In genomic region chr1:183139281-183139942, GRCh38 we compare ENCODE assay signal across 12 cellular contexts. TPM values are rescaled to one million over a fixed set of nuclear protein-coding genes. Genes with fewer than 3 reads are reported as not detected.
A peak's percentile ranks its signal among the peaks of the same experiment; 100 is the strongest.
DNase-seq lines count a peak whose midpoint lies in the region; ATAC-seq and TF ChIP-seq lines count a peak whose summit lies in the region.
"Had no signal": no experiment of that assay in that cellular context is flagged by ENCODE, and none has a peak within 500 bp of the region (broad histone marks: within the 10 kb centered on the region; RNA-seq: fewer than 3 reads in every experiment).

No MANE protein-coding gene starts in this region.

- no peaks in the 10 kb centered on the region for H3K4me1 Mint-ChIP-seq in activated naive CD4-positive, alpha-beta T cell treated with anti-CD3 and anti-CD28 coated beads, Interleukin-2, amount 10 ng/mL, durations not matched to agents 7 days and 5 days
- H3K4me1 Mint-ChIP-seq: WTC11 had no signal

- H3K9me3 Mint-ChIP-seq in activated naive CD4-positive, alpha-beta T cell treated with anti-CD3 and anti-CD28 coated beads, Interleukin-2, amount 10 ng/mL, durations not matched to agents 7 days and 5 days: no peaks in the 10 kb centered on the region
- H3K9me3 Mint-ChIP-seq: WTC11 had no signal

- DNase-seq in ELR (ENCODE audit: low read depth) (peak; percentile 80), PC-9 (peak in 1 of 2 experiments; percentile 83), psoas muscle (no peak), DMS79 (lab: John Stamatoyannopoulos, UW) (no peak)
- DNase-seq in activated naive CD4-positive, alpha-beta T cell treated with anti-CD3 and anti-CD28 coated beads, Interleukin-2, amount 10 ng/mL, durations not matched to agents 7 days and 5 days: no peak
- DNase-seq in stimulated activated CD8-positive, alpha-beta memory T cell treated with anti-CD3 and anti-CD28 coated beads, Interleukin-4, amount 100 ng/mL, for 48 hours: no peak
- DNase-seq: adrenal gland; NCI-H226; stimulated activated CD4-positive, alpha-beta T cell treated with anti-CD3 and anti-CD28 coated beads, Interleukin-1b, Interleukin-23, amount 100 ng/mL, for 48 hours had no signal

- CTCF ChIA-PET in PC-9 (lab: Charles Lee): interaction anchor here (0.7 kb wide), 1 partner anchor 24 kb away, joined by 3 read pairs; no protein-coding TSS in a partner anchor
- CTCF ChIA-PET in activated naive CD4-positive, alpha-beta T cell treated with anti-CD3 and anti-CD28 coated beads, Interleukin-2, amount 10 ng/mL, durations not matched to agents 7 days and 5 days (lab: Charles Lee): no interaction called here

- ATAC-seq in psoas muscle: peak in 1 of 4 donors; percentile 37
- no peak for ATAC-seq in GM19328 (IDR thresholded peaks at IDR 0.05; ENCODE audit: unreplicated experiment)
- ATAC-seq: WTC11 had no signal

- no TSS peak for BruUV-seq in PC-9 (replicated peaks; lab: Mats Ljungman, UMichigan)

- H3K27me3 ChIP-seq in PC-9 (ENCODE audit: insufficient read depth, low read depth) (no peaks in the 10 kb centered on the region), esophagus (ENCODE audit: control insufficient read depth in 1 of 2, insufficient read depth in 2 of 2, low read length in 2 of 2) (no peaks in the 10 kb centered on the region), psoas muscle (ENCODE audit: insufficient read depth in 3 of 3, low read length in 2 of 3) (no peaks in the 10 kb centered on the region)
- H3K27me3 ChIP-seq: adrenal gland had no signal

- H3K4me3 Mint-ChIP-seq in activated naive CD4-positive, alpha-beta T cell treated with anti-CD3 and anti-CD28 coated beads, Interleukin-2, amount 10 ng/mL, durations not matched to agents 7 days and 5 days: no peak overlapping the region
- H3K4me3 Mint-ChIP-seq: WTC11 had no signal

- peaks cover 10% of the 10 kb centered on the region for H3K27me3 Mint-ChIP-seq in activated naive CD4-positive, alpha-beta T cell treated with anti-CD3 and anti-CD28 coated beads, Interleukin-2, amount 10 ng/mL, durations not matched to agents 7 days and 5 days

- H3K4me2 ChIP-seq in PC-9: peak overlapping the region; percentile 56

- WGBS in esophagus, 2 donors: 35 to 56% methylated on average over 4 of the region's 4 CpGs
- WGBS in psoas muscle, 3 donors: 48 to 63% (median 60%) methylated on average over 4 of the region's 4 CpGs

- peaks cover 35% of the 10 kb centered on the region; the same call in 1 of the 2 replicates for H3K36me3 ChIP-seq in PC-9 (ENCODE audit: low read depth)
- H3K36me3 ChIP-seq in esophagus (ENCODE audit: control insufficient read depth in 2 of 2, insufficient read depth in 2 of 2, low read length in 1 of 2): peaks cover 0 to 5% of the 10 kb centered on the region in 2 donors
- peaks cover 9 to 95% of the 10 kb centered on the region in 2 donors for H3K36me3 ChIP-seq in psoas muscle (ENCODE audit: insufficient read depth in 1 of 2, low read depth in 1 of 2)

- H3K9me3 ChIP-seq in PC-9 (ENCODE audit: insufficient read depth, low read depth) (no peaks in the 10 kb centered on the region), esophagus (ENCODE audit: control insufficient read depth in 2 of 2, insufficient read depth in 1 of 2, low read depth in 1 of 2, low read length in 1 of 2) (no peaks in the 10 kb centered on the region), psoas muscle (no peaks in the 10 kb centered on the region)
- H3K9me3 ChIP-seq: adrenal gland had no signal

- H2AFZ ChIP-seq in PC-9: no peak overlapping the region

- H3F3A ChIP-seq in PC-9 (ENCODE audit: insufficient read depth, low read depth): peaks cover 17% of the 10 kb centered on the region; the same call in 1 of the 2 replicates

- H3K79me2 ChIP-seq in PC-9 (ENCODE audit: low read depth): no peaks in the 10 kb centered on the region

- H3K4me3 ChIP-seq in PC-9 (no peak overlapping the region), esophagus (ENCODE audit: low read depth in 1 of 2, low read length in 2 of 2) (no peak overlapping the region), psoas muscle (no peak overlapping the region)
- H3K4me3 ChIP-seq: adrenal gland had no signal

- peaks cover 24% of the 10 kb centered on the region for H3K4me1 ChIP-seq in PC-9 (replicated peaks; ENCODE audit: insufficient read depth)
- no peaks in the 10 kb centered on the region for H3K4me1 ChIP-seq in esophagus (ENCODE audit: control insufficient read depth in 2 of 2, insufficient read depth in 2 of 2, low read length in 1 of 2)
- H3K4me1 ChIP-seq in psoas muscle: peaks cover 8% of the 10 kb centered on the region
- H3K4me1 ChIP-seq: adrenal gland had no signal

- POLR2A ChIA-PET in PC-9 (lab: Charles Lee; ENCODE audit: unreplicated experiment): interaction anchor here (0.6 kb wide), 1 partner anchor 27 kb away, joined by 6 read pairs; no protein-coding TSS in a partner anchor

- TF ChIP-seq CTCF in PC-9 (conservative IDR thresholded peaks at IDR 0.05) (no peak), psoas muscle (IDR thresholded peaks at IDR 0.05) (no peak)

- peak overlapping the region; percentile 72 for H3K27ac ChIP-seq in PC-9
- peak overlapping the region; percentile 47 to 49 for H3K27ac ChIP-seq in esophagus (ENCODE audit: low read depth in 2 of 2, low read length in 1 of 2)
- peak overlapping the region; percentile 37 for H3K27ac ChIP-seq in psoas muscle

- intact Hi-C loops in PC-9 (cut with micrococcal nuclease; ENCODE audit: unreplicated experiment): loop anchor here (2.0 to 10.0 kb wide), 2 partner anchors 47 to 265 kb away; partner anchors contain the start of gene LAMC2
- intact Hi-C loops in psoas muscle (cut with DNase I): loop anchor here in 1 of 2 donors (5.0 kb wide), 1 partner anchor 257 kb away; no protein-coding TSS in a partner anchor

- no peaks in the 10 kb centered on the region for H4K20me1 ChIP-seq in PC-9 (ENCODE audit: insufficient read depth)

- no peaks in the 10 kb centered on the region for H3K36me3 Mint-ChIP-seq in activated naive CD4-positive, alpha-beta T cell treated with anti-CD3 and anti-CD28 coated beads, Interleukin-2, amount 10 ng/mL, durations not matched to agents 7 days and 5 days

- H3K27ac Mint-ChIP-seq in activated naive CD4-positive, alpha-beta T cell treated with anti-CD3 and anti-CD28 coated beads, Interleukin-2, amount 10 ng/mL, durations not matched to agents 7 days and 5 days: no peak overlapping the region
- H3K27ac Mint-ChIP-seq: WTC11 had no signal

- H3K9me2 ChIP-seq in PC-9 (ENCODE audit: insufficient read depth): no peaks in the 10 kb centered on the region

RNA-seq across cellular contexts. Expression of gene LAMC2, which starts 46.7 kb away (rescaled TPM):
- total RNA-seq in PC-9 (2021) (105 and 109 TPM in 2 replicates), psoas muscle (1 to 10 TPM in 1 of 4 donors, under 1 TPM in 3; 0.25 to 1.2 (median 0.76) TPM)
- polyA plus RNA-seq in esophagus (1 to 10 TPM; 4.2 to 4.3 TPM), psoas muscle (1 to 10 TPM in 2 of 3 donors, under 1 TPM in 1; 0.99 to 1.3 (median 1.3) TPM)

Comparison
In these comparisons a context has a peak if more than half of its experiments do, and no peak if none do; other contexts are left out.
1. RNA of gene LAMC2, which starts 46.7 kb away (total RNA-seq): 105 to 109 TPM in PC-9; 0.25 to 1.2 TPM in psoas muscle; every median in the first group is over 10 times any median in the second.
2. Peak in every context shown above with its lines, with median percentiles within 50 percentile points of each other: H3K27ac ChIP-seq.